Comparison of ENCODE assay signal across 2 cellular contexts in the genomic region with DNA sequence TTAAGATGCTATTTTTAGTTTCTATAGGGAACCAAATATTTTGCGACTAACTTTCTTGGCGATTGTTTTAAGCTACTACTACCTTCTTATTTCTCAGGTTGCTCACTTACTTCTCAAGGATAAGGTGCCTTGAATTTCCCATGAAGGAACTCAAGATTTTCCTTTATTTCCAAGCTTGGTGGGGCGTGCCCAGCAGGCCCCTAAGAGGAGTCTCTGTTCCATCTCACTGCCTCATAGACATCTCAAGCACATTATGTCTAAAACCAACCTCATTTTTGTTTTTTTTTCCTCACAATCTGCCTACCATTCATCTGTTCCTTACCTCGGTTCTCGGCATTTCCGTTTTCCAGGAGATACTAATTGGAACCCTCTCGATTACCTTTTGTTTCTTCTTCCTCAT.
TF ChIP-seq lines count a peak whose summit lies in the region.

No MANE protein-coding gene starts in this region.

TF ChIP-seq in GM23338, 12 proteins besides CTCF, POLR2A, EP300 and RAD21 (continued from another document):
- TF ChIP-seq REST (IDR thresholded peaks at IDR 0.05; ENCODE audit: unreplicated experiment) (no peak), POLR2AphosphoS5 (IDR thresholded peaks at IDR 0.05; ENCODE audit: low read depth) (no peak), ETS1 (IDR thresholded peaks at IDR 0.05) (no peak), ZNF114 (CRISPR knock-in tag; IDR thresholded peaks at IDR 0.05) (no peak), EZH2 (IDR thresholded peaks at IDR 0.05; ENCODE audit: low read depth, unreplicated experiment) (no peak), NANOG (IDR thresholded peaks at IDR 0.05; ENCODE audit: borderline replicate concordance) (no peak)
- TF ChIP-seq, protein P1, sequence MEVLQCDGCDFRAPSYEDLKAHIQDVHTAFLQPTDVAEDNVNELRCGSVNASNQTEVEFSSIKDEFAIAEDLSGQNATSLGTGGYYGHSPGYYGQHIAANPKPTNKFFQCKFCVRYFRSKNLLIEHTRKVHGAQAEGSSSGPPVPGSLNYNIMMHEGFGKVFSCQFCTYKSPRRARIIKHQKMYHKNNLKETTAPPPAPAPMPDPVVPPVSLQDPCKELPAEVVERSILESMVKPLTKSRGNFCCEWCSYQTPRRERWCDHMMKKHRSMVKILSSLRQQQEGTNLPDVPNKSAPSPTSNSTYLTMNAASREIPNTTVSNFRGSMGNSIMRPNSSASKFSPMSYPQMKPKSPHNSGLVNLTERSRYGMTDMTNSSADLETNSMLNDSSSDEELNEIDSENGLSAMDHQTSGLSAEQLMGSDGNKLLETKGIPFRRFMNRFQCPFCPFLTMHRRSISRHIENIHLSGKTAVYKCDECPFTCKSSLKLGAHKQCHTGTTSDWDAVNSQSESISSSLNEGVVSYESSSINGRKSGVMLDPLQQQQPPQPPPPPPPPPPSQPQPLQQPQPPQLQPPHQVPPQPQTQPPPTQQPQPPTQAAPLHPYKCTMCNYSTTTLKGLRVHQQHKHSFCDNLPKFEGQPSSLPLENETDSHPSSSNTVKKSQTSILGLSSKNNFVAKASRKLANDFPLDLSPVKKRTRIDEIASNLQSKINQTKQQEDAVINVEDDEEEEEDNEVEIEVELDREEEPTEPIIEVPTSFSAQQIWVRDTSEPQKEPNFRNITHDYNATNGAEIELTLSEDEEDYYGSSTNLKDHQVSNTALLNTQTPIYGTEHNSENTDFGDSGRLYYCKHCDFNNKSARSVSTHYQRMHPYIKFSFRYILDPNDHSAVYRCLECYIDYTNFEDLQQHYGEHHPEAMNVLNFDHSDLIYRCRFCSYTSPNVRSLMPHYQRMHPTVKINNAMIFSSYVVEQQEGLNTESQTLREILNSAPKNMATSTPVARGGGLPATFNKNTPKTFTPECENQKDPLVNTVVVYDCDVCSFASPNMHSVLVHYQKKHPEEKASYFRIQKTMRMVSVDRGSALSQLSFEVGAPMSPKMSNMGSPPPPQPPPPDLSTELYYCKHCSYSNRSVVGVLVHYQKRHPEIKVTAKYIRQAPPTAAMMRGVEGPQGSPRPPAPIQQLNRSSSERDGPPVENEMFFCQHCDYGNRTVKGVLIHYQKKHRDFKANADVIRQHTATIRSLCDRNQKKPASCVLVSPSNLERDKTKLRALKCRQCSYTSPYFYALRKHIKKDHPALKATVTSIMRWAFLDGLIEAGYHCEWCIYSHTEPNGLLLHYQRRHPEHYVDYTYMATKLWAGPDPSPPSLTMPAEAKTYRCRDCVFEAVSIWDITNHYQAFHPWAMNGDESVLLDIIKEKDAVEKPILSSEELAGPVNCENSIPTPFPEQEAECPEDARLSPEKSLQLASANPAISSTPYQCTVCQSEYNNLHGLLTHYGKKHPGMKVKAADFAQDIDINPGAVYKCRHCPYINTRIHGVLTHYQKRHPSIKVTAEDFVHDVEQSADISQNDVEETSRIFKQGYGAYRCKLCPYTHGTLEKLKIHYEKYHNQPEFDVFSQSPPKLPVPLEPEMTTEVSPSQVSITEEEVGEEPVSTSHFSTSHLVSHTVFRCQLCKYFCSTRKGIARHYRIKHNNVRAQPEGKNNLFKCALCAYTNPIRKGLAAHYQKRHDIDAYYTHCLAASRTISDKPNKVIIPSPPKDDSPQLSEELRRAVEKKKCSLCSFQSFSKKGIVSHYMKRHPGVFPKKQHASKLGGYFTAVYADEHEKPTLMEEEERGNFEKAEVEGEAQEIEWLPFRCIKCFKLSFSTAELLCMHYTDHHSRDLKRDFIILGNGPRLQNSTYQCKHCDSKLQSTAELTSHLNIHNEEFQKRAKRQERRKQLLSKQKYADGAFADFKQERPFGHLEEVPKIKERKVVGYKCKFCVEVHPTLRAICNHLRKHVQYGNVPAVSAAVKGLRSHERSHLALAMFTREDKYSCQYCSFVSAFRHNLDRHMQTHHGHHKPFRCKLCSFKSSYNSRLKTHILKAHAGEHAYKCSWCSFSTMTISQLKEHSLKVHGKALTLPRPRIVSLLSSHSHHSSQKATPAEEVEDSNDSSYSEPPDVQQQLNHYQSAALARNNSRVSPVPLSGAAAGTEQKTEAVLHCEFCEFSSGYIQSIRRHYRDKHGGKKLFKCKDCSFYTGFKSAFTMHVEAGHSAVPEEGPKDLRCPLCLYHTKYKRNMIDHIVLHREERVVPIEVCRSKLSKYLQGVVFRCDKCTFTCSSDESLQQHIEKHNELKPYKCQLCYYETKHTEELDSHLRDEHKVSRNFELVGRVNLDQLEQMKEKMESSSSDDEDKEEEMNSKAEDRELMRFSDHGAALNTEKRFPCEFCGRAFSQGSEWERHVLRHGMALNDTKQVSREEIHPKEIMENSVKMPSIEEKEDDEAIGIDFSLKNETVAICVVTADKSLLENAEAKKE (CRISPR knock-in tag; IDR thresholded peaks at IDR 0.05): no peak

TF ChIP-seq in GM12878, 131 proteins besides CTCF, POLR2A, EP300 and RAD21 (continued from another document):
- TF ChIP-seq BCL11A (IDR thresholded peaks at IDR 0.05; ENCODE audit: low read depth, low read length): no peak
- no peak for TF ChIP-seq TARDBP (IDR thresholded peaks at IDR 0.05; ENCODE audit: borderline replicate concordance)
- no peak for TF ChIP-seq ZNF24 (IDR thresholded peaks at IDR 0.05)
- TF ChIP-seq NFXL1 (IDR thresholded peaks at IDR 0.05; ENCODE audit: borderline replicate concordance): no peak
- no peak for TF ChIP-seq EGR1 (IDR thresholded peaks at IDR 0.05; ENCODE audit: borderline replicate concordance in 1 of 2, low read depth in 2 of 2, low read length in 2 of 2)
- no peak for TF ChIP-seq SUZ12 (IDR thresholded peaks at IDR 0.05; ENCODE audit: unreplicated experiment)
- no peak for TF ChIP-seq CHD4 (IDR thresholded peaks at IDR 0.05)
- no peak for TF ChIP-seq CREB1 (IDR thresholded peaks at IDR 0.05; ENCODE audit: low read depth)
- no peak for TF ChIP-seq HDGF (IDR thresholded peaks at IDR 0.05)
- TF ChIP-seq RELA (IDR thresholded peaks at IDR 0.05; ENCODE audit: borderline replicate concordance, partially characterized antibody): no peak
- TF ChIP-seq MXI1 (IDR thresholded peaks at IDR 0.05; ENCODE audit: low read depth, low read length): no peak
